In the genomic region with DNA sequence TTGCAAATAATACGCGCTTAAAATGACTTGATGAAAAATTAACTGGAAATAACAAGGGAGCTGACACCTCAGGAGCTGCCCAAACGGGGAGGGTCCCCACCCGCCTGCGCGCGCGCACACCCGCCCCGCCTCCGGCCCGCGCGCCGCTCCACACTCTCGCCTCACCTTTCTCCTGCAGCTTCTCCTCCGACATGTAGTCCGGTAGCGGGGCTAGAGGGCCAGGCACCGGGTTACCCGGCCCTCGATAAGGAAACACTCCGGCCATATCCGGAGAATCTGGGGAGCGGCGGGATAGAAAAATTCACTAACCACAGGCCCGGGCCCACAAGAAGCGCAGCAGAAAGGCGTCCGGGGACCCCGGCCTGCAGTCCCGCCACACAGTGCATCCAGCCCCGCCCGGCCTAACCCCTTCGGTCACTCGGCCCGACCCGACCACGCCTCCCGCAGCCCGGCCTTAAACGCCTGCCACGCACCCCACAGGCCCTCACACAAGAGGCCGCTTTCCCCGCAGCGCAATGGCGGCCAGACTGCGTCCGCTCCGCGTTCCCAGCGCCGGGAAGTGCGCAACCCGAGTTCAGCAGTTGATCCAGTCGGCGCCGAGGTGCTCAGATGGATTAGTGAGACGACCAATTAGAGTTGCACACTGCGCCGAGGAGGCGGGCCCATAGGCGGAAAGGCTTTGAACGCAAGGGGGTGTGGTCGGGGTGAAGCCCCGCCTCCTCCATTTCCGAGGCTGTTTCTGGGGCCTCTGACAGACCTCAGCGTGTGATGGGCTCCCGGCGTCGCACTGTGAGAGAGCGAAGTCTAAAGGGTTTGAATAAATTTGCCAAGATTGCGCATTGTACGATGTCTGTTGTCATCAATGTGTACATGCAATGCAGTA, we compare ENCODE assay signal across 8 cellular contexts. TPM values are rescaled to one million over a fixed set of nuclear protein-coding genes. Genes with fewer than 3 reads are reported as not detected.
A peak's percentile ranks its signal among the peaks of the same experiment; 100 is the strongest.
DNase-seq lines count a peak whose midpoint lies in the region; ATAC-seq lines count a peak whose summit lies in the region.

TSS of gene PRPF8 (minus strand) at position 561 of the 883 bp plus-strand sequence. CDS start at position 265, 296 bp downstream.

- H3K4me1 Mint-ChIP-seq in CD8-positive, alpha-beta memory T cell: peaks cover 38 to 53% (median 47%) of the 10 kb centered on the region in 3 donors

- H3K4me3 Mint-ChIP-seq in CD8-positive, alpha-beta memory T cell: peak within 1 kb of the TSS; percentile 91 to 100 (median 99)

- peaks cover 15 to 47% (median 22%) of the 10 kb centered on the region in 3 donors for H3K36me3 Mint-ChIP-seq in CD8-positive, alpha-beta memory T cell

- H3K4me3 ChIP-seq in CD8-positive, alpha-beta memory T cell (ENCODE audit: low read length): peak within 1 kb of the TSS; percentile 80
- peak within 1 kb of the TSS; percentile 93 for H3K4me3 ChIP-seq in effector memory CD4-positive, alpha-beta T cell (ENCODE audit: insufficient read depth, low read depth, low read length, poor library complexity, severe bottlenecking)

- H3K36me3 ChIP-seq in CD8-positive, alpha-beta memory T cell (ENCODE audit: insufficient read depth, low read length): peaks cover 31% of the 10 kb centered on the region
- peaks cover 31% of the 10 kb centered on the region for H3K36me3 ChIP-seq in effector memory CD4-positive, alpha-beta T cell (ENCODE audit: control insufficient read depth, insufficient read depth, low read length)

- H3K4me1 ChIP-seq in CD8-positive, alpha-beta memory T cell (ENCODE audit: insufficient read depth, low read length): peaks cover 24% of the 10 kb centered on the region
- peaks cover 17% of the 10 kb centered on the region for H3K4me1 ChIP-seq in effector memory CD4-positive, alpha-beta T cell (ENCODE audit: control insufficient read depth, insufficient read depth, low read length, poor library complexity, severe bottlenecking)

- H3K27me3 ChIP-seq in CD8-positive, alpha-beta memory T cell (ENCODE audit: insufficient read depth, low read length, poor library complexity, severe bottlenecking): no peaks in the 10 kb centered on the region
- H3K27me3 ChIP-seq in effector memory CD4-positive, alpha-beta T cell (replicated peaks; ENCODE audit: control insufficient read depth, insufficient read depth, low read length, poor library complexity, severe bottlenecking): no peaks in the 10 kb centered on the region

- H3K27me3 Mint-ChIP-seq in CD8-positive, alpha-beta memory T cell: no peaks in the 10 kb centered on the region

- no peaks in the 10 kb centered on the region for H3K9me3 Mint-ChIP-seq in CD8-positive, alpha-beta memory T cell

- no peaks in the 10 kb centered on the region for H3K9me3 ChIP-seq in CD8-positive, alpha-beta memory T cell (ENCODE audit: low read length)
- H3K9me3 ChIP-seq in effector memory CD4-positive, alpha-beta T cell (ENCODE audit: control insufficient read depth, low read length): no peaks in the 10 kb centered on the region

- POLR2A ChIA-PET in CD8-positive, alpha-beta memory T cell (lab: Charles Lee): interaction anchor here (0.5 to 2.1 kb wide), 11 partner anchors 9 to 196 kb away, joined by 3 to 26 read pairs (median 3); partner anchors contain the start of genes RILP and WDR81

- CTCF ChIA-PET in CD8-positive, alpha-beta memory T cell (lab: Charles Lee): interaction anchor here (0.9 to 1.9 kb wide), 4 partner anchors 11 to 55 kb away, joined by 3 to 6 read pairs (median 4); partner anchors contain the start of genes RILP and SLC43A2

- H3K27ac ChIP-seq in CD8-positive, alpha-beta memory T cell (ENCODE audit: low read depth, low read length): peak within 1 kb of the TSS; percentile 94
- peak within 1 kb of the TSS; percentile 96 for H3K27ac ChIP-seq in effector memory CD4-positive, alpha-beta T cell (ENCODE audit: insufficient read depth, low read length, poor library complexity, severe bottlenecking)

- ATAC-seq in GM19468 (IDR thresholded peaks at IDR 0.05; ENCODE audit: extremely low read depth, unreplicated experiment): peak; percentile 98

- peak; percentile 97 to 99 (median 97) for DNase-seq in CD8-positive, alpha-beta memory T cell
- DNase-seq in HS-5 (ENCODE audit: low read depth) (peak; percentile 92), lung microvascular endothelial cell (ENCODE audit: low read depth in 2 of 2) (peak; percentile 98 to 99)
- DNase-seq in NK-92 treated with Interleukin-12 subunit alpha and Interleukin-12 subunit beta, amount 100 ng/mL, for 24 hours (lab: John Stamatoyannopoulos, UW): peak; percentile 82
- DNase-seq in activated CD8-positive, alpha-beta memory T cell treated with anti-CD3 and anti-CD28 coated beads for 24 hours: peak; percentile 99
- peak; percentile 95 to 97 (median 97) for DNase-seq in effector memory CD4-positive, alpha-beta T cell
- DNase-seq in stimulated activated CD4-positive, alpha-beta T cell treated with anti-CD3 and anti-CD28 coated beads, TNF-alpha, amount 100 ng/mL, for 48 hours (ENCODE audit: low read depth in 3 of 3): peak; percentile 96 to 98 (median 97)

- peak within 1 kb of the TSS; percentile 85 to 100 (median 99) for H3K27ac Mint-ChIP-seq in CD8-positive, alpha-beta memory T cell

RNA-seq across cellular contexts. Expression of gene PRPF8, which starts in this region (rescaled TPM):
- total RNA-seq in CD8-positive, alpha-beta memory T cell: 100 to 1,000 TPM; 430 to 447 TPM
- polyA plus RNA-seq in CD8-positive, alpha-beta memory T cell: 209 TPM
- total RNA-seq in lung microvascular endothelial cell: 63.5 and 69.5 TPM in 2 replicates

Comparison
In these comparisons a context has a peak if more than half of its experiments do, and no peak if none do; other contexts are left out.
1. Peak in every context shown above with its lines: DNase-seq, ATAC-seq, H3K4me3 ChIP-seq and H3K27ac ChIP-seq.